Comparison of ENCODE assay signal across 21 cellular contexts in genomic region chr1:95133687-95134086, GRCh38. TPM values are rescaled to one million over a fixed set of nuclear protein-coding genes. Genes with fewer than 3 reads are reported as not detected.
DNase-seq lines count a peak whose midpoint lies in the region; ATAC-seq and TF ChIP-seq lines count a peak whose summit lies in the region.
"Had no signal": no experiment of that assay in that cellular context is flagged by ENCODE, and none has a peak within 500 bp of the region (broad histone marks: within the 10 kb centered on the region; RNA-seq: fewer than 3 reads in every experiment).

No MANE protein-coding gene starts in this region.

- H3K36me3 ChIP-seq in right lobe of liver, result peaks cover 0 to 10% (median 3%) of the 10 kb centered on the region in 4 donors
- H3K36me3 ChIP-seq: BLaER1, HAP-1 had no signal

- no peak for TF ChIP-seq POLR2A in right lobe of liver (IDR thresholded peaks at IDR 0.05)

- DNase-seq in Right ventricle myocardium superior, result no peak
- DNase-seq in left cardiac atrium, result no peak
- DNase-seq in left lobe of liver (ENCODE audit: low spot score), result peak; percentile 63
- peak in 1 of 3 donors; percentile 61 for DNase-seq in right lobe of liver
- DNase-seq in activated CD8-positive, alpha-beta memory T cell treated with anti-CD3 and anti-CD28 coated beads, Interleukin-2, amount 50 U/mL, for 48 hours, result no peak
- DNase-seq: CD4-positive, CD25-positive, alpha-beta regulatory T cell; CD8-positive, alpha-beta T cell; DMS 273 treated with DMSO at 0.1 percent for 48 hours; DMS79; EL; GDM1; GOT3; HFFc6 had no signal

- no peak overlapping the region for H3K4me3 ChIP-seq in right lobe of liver
- H3K4me3 ChIP-seq: BLaER1, GM12878, HAP-1 had no signal

- no peak for TF ChIP-seq CTCF in right lobe of liver (IDR thresholded peaks at IDR 0.05)

- intact Hi-C loops in Right ventricle myocardium superior (cut with DNase I) (no loop called here), left cardiac atrium (cut with DNase I) (no loop called here), right lobe of liver (cut with DNase I) (no loop called here)

- peak overlapping the region; percentile 0 to 65 (median 8) for H3K27ac ChIP-seq in right lobe of liver
- H3K27ac ChIP-seq: 22Rv1, BLaER1, C4-2B had no signal

- ATAC-seq in Right ventricle myocardium superior (ENCODE audit: poor library complexity) (peak; percentile 21), left cardiac atrium (no peak), left lobe of liver (peak; percentile 86), right lobe of liver (peak; percentile 78 to 90 (median 84)), GM19463 (IDR thresholded peaks at IDR 0.05; ENCODE audit: unreplicated experiment) (no peak), HG02870 (IDR thresholded peaks at IDR 0.05; ENCODE audit: unreplicated experiment) (no peak), HG02938 (IDR thresholded peaks at IDR 0.05; ENCODE audit: unreplicated experiment) (no peak)
- ATAC-seq: CD8-positive, alpha-beta T cell; GM12878 had no signal

- peaks cover 0 to 69% (median 11%) of the 10 kb centered on the region in 4 donors for H3K4me1 ChIP-seq in right lobe of liver
- H3K4me1 ChIP-seq: BLaER1 had no signal

- no peaks in the 10 kb centered on the region for H3K9me3 ChIP-seq in right lobe of liver
- H3K9me3 ChIP-seq: BLaER1, HAP-1 had no signal

- no peaks in the 10 kb centered on the region for H3K27me3 ChIP-seq in right lobe of liver
- H3K27me3 ChIP-seq: BLaER1 had no signal

RNA-seq across cellular contexts. Expression of gene TLCD4, which starts 16.5 kb away (rescaled TPM):
- total RNA-seq in Right ventricle myocardium superior (47.7 TPM), left cardiac atrium (10 to 100 TPM; 43.4 to 48.3 TPM), left lobe of liver (174 TPM), right lobe of liver (100 to 1,000 TPM in 3 of 6 experiments, 10 to 100 TPM in 3; 45.6 to 181 (median 106) TPM)
- total RNA-seq: CD4-positive, CD25-positive, alpha-beta regulatory T cell had no signal

Comparison
In these comparisons a context has a peak if more than half of its experiments do, and no peak if none do; other contexts are left out.
1. ATAC-seq: peak in Right ventricle myocardium superior (single experiment), left lobe of liver (single experiment) and right lobe of liver (4 of 4); none in left cardiac atrium (0 of 2), GM19463 (single experiment), HG02870 (single experiment) and HG02938 (single experiment).